ENCODE assay signal across 11 cellular contexts in genomic region chrX:22136711-22137110, GRCh38.
DNase-seq lines count a peak whose midpoint lies in the region; ATAC-seq and TF ChIP-seq lines count a peak whose summit lies in the region.
"Had no signal": no experiment of that assay in that cellular context is flagged by ENCODE, and none has a peak within 500 bp of the region (broad histone marks: within the 10 kb centered on the region; RNA-seq: fewer than 3 reads in every experiment).

No MANE protein-coding gene starts in this region.

- no peaks in the 10 kb centered on the region for H3K36me3 ChIP-seq in KMS-11 (ENCODE audit: insufficient read depth)
- no peaks in the 10 kb centered on the region for H3K36me3 ChIP-seq in PC-3 (ENCODE audit: low read depth, low read length)
- no peaks in the 10 kb centered on the region for H3K36me3 ChIP-seq in endocrine pancreas (ENCODE audit: control insufficient read depth, insufficient read depth, low read length)
- no peaks in the 10 kb centered on the region for H3K36me3 ChIP-seq in parathyroid adenoma (ENCODE audit: control insufficient read depth, insufficient read depth, low read length)
- H3K36me3 ChIP-seq: cardiac muscle cell had no signal

- no peaks in the 10 kb centered on the region for H3K27me3 Mint-ChIP-seq in naive thymus-derived CD8-positive, alpha-beta T cell

- no peaks in the 10 kb centered on the region for H3K9me2 ChIP-seq in PC-3 (replicated peaks; ENCODE audit: low read length)

- POLR2A ChIA-PET in PC-3 (lab: Charles Lee; ENCODE audit: unreplicated experiment) = interaction anchor here (0.6 kb wide), 2 partner anchors 57 to 1417 kb away, joined by 4 to 8 read pairs; no protein-coding TSS in a partner anchor
- POLR2A ChIA-PET in naive thymus-derived CD8-positive, alpha-beta T cell (lab: Charles Lee) = no interaction called here

- peak overlapping the region; percentile 59; the same call in 1 of the 2 replicates for H2AFZ ChIP-seq in KMS-11 (ENCODE audit: low read depth)
- peak overlapping the region; percentile 78 for H2AFZ ChIP-seq in PC-3 (ENCODE audit: low read length)
- H2AFZ ChIP-seq in parathyroid adenoma = peak overlapping the region; percentile 19

- intact Hi-C loops in PC-3 (cut with micrococcal nuclease) = loop anchor here (1.0 to 10.0 kb wide), 7 partner anchors 56 to 1416 kb away; no protein-coding TSS in a partner anchor

- DNase-seq in PC-3 (no peak), islet precursor cell (no peak), NCI-H1105 (lab: John Stamatoyannopoulos, UW) (no peak)
- no peak for DNase-seq in stimulated activated CD4-positive, alpha-beta T cell treated with anti-CD3 and anti-CD28 coated beads, Interleukin-4, amount 100 ng/mL, for 1 hour
- no peak for DNase-seq in naive thymus-derived CD8-positive, alpha-beta T cell
- DNase-seq: left cardiac atrium, RPMI8226 had no signal

- TF ChIP-seq CTCF in KMS-11 (conservative IDR thresholded peaks at IDR 0.05; ENCODE audit: low read depth, low read length) = no peak
- TF ChIP-seq CTCF in PC-3 (conservative IDR thresholded peaks at IDR 0.05; ENCODE audit: low read depth, low read length) = no peak
- TF ChIP-seq CTCF in parathyroid adenoma (IDR thresholded peaks at IDR 0.05) = no peak

- no peaks in the 10 kb centered on the region for H3K9me3 Mint-ChIP-seq in naive thymus-derived CD8-positive, alpha-beta T cell

- no peak for ATAC-seq in PC-3
- ATAC-seq in naive thymus-derived CD8-positive, alpha-beta T cell = no peak

- H3K36me3 Mint-ChIP-seq in naive thymus-derived CD8-positive, alpha-beta T cell = no peaks in the 10 kb centered on the region

- H4K20me1 ChIP-seq in KMS-11 (ENCODE audit: insufficient read depth) (no peaks in the 10 kb centered on the region), PC-3 (ENCODE audit: low read length) (no peaks in the 10 kb centered on the region)

- H3K4me3 ChIP-seq in KMS-11 (IDR thresholded peaks at IDR 0.05; ENCODE audit: insufficient read depth, low read depth, low read length) (no peak overlapping the region), PC-3 (ENCODE audit: low read length) (peak overlapping the region; percentile 50; the same call in 1 of the 2 replicates), endocrine pancreas (ENCODE audit: control insufficient read depth, insufficient read depth, low read length) (peak overlapping the region; percentile 19), parathyroid adenoma (ENCODE audit: low read depth, low read length) (no peak overlapping the region)
- H3K4me3 ChIP-seq: cardiac muscle cell had no signal

- H3K4me3 Mint-ChIP-seq in naive thymus-derived CD8-positive, alpha-beta T cell = peak overlapping the region in 2 of 10 donors; percentile 39 to 41

- H3K4me1 Mint-ChIP-seq in naive thymus-derived CD8-positive, alpha-beta T cell = peaks cover 0 to 7% (median 4%) of the 10 kb centered on the region in 4 donors

- H3K27ac Mint-ChIP-seq in naive thymus-derived CD8-positive, alpha-beta T cell = no peak overlapping the region

- CTCF ChIA-PET in PC-3 (lab: Charles Lee) = interaction anchor here (0.6 to 1.4 kb wide), 2 partner anchors 9 to 611 kb away, joined by 3 to 4 read pairs; no protein-coding TSS in a partner anchor

- H3K4me2 ChIP-seq in KMS-11 (peak overlapping the region; percentile 51), PC-3 (ENCODE audit: low read length) (peak overlapping the region; percentile 87), parathyroid adenoma (ENCODE audit: low read length) (no peak overlapping the region)

- H3K27ac ChIP-seq in KMS-11 (peak overlapping the region; percentile 15; the same call in 1 of the 2 replicates), PC-3 (ENCODE audit: low read length) (peak overlapping the region; percentile 97), parathyroid adenoma (no peak overlapping the region)
- H3K27ac ChIP-seq: cardiac muscle cell had no signal

- no peaks in the 10 kb centered on the region for H3K9me3 ChIP-seq in PC-3 (ENCODE audit: low read length)
- H3K9me3 ChIP-seq in endocrine pancreas (ENCODE audit: control insufficient read depth, low read length) = no peaks in the 10 kb centered on the region
- H3K9me3 ChIP-seq in parathyroid adenoma (ENCODE audit: control insufficient read depth, low read length) = no peaks in the 10 kb centered on the region

- peaks cover 24% of the 10 kb centered on the region for H3K4me1 ChIP-seq in KMS-11 (ENCODE audit: low read depth, poor library complexity, severe bottlenecking)
- H3K4me1 ChIP-seq in PC-3 (ENCODE audit: insufficient read depth, low read length) = peaks cover 29% of the 10 kb centered on the region
- H3K4me1 ChIP-seq in endocrine pancreas (ENCODE audit: control insufficient read depth, insufficient read depth, low read length) = no peaks in the 10 kb centered on the region
- no peaks in the 10 kb centered on the region for H3K4me1 ChIP-seq in parathyroid adenoma

- no peaks in the 10 kb centered on the region for H3F3A ChIP-seq in PC-3 (ENCODE audit: low read length, unreplicated experiment)

- H3K9ac ChIP-seq in KMS-11 (no peak overlapping the region), PC-3 (ENCODE audit: low read length) (peak overlapping the region; percentile 73), endocrine pancreas (ENCODE audit: control insufficient read depth, insufficient read depth, low read length) (no peak overlapping the region), parathyroid adenoma (no peak overlapping the region)

- BruUV-seq in PC-3 (replicated peaks; lab: Mats Ljungman, UMichigan) = TSS peak; percentile 84

- H3K27me3 ChIP-seq in KMS-11 (ENCODE audit: insufficient read depth, low read depth) (no peaks in the 10 kb centered on the region), PC-3 (ENCODE audit: low read length) (no peaks in the 10 kb centered on the region), endocrine pancreas (ENCODE audit: control insufficient read depth, insufficient read depth, low read length) (no peaks in the 10 kb centered on the region), parathyroid adenoma (ENCODE audit: control insufficient read depth, insufficient read depth, low read length) (no peaks in the 10 kb centered on the region)
- H3K27me3 ChIP-seq: cardiac muscle cell had no signal

- H3K79me2 ChIP-seq in KMS-11 (ENCODE audit: insufficient read depth, low read depth) (no peaks in the 10 kb centered on the region), PC-3 (ENCODE audit: low read length) (no peaks in the 10 kb centered on the region), parathyroid adenoma (no peaks in the 10 kb centered on the region)

Comparison
In these comparisons a context has a peak if more than half of its experiments do, and no peak if none do; other contexts are left out.
1. H2AFZ ChIP-seq: peak in every context shown above with its lines; median percentile 78 in PC-3; 59 in KMS-11; 19 in parathyroid adenoma.
2. H3K4me3 ChIP-seq: peak in PC-3 (single experiment) and endocrine pancreas (single experiment); none in KMS-11 (single experiment) and parathyroid adenoma (single experiment).